ENCODE assay signal across 26 cellular contexts in the genomic region with DNA sequence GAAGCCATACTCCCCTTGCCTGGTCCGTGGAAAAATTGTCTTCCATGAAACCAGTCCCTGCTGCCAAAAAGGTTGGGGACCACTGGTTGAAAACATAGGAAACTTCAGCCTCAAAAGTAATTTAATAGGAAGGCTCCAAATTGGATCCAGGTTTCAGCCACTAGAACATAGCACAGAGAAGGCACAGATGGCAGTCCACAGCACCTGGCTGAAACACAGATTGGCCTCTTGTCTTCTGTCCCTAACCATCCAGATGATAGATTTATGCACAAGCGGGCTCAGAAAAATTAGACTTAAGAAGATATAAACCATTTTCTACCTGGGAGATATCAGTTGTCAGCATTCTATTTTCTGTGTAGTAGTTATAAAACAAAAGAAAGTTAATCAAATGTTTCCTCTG.
"Had no signal": no experiment of that assay in that cellular context is flagged by ENCODE, and none has a peak within 500 bp of the region (broad histone marks: within the 10 kb centered on the region; RNA-seq: fewer than 3 reads in every experiment).

No MANE protein-coding gene starts in this region.

- H3K4me3 ChIP-seq: stomach, suprapubic skin, testis, thoracic aorta, thyroid gland, tibial artery, tibial nerve, transverse colon, upper lobe of left lung, upper lobe of right lung, uterus, vagina had no signal

- H3K9me3 ChIP-seq: stomach, suprapubic skin, testis, thoracic aorta, thyroid gland, tibial artery, tibial nerve, transverse colon, upper lobe of left lung, upper lobe of right lung, uterus, vagina had no signal

- DNase-seq: stimulated activated CD4-positive, alpha-beta T cell treated with anti-CD3 and anti-CD28 coated beads, Interleukin-2, amount 100 ng/mL, for 48 hours; stimulated activated CD4-positive, alpha-beta T cell treated with anti-CD3 and anti-CD28 coated beads, Interleukin-4, amount 100 ng/mL, for 1 hour; stimulated activated CD4-positive, alpha-beta T cell treated with anti-CD3 and anti-CD28 coated beads, Interleukin-4, amount 100 ng/mL, for 24 hours; stimulated activated CD4-positive, alpha-beta T cell treated with anti-CD3 and anti-CD28 coated beads, Interleukin-4, amount 100 ng/mL, for 4 hours; stimulated activated CD8-positive, alpha-beta memory T cell treated with anti-CD3 and anti-CD28 coated beads, Interleukin-4, amount 100 ng/mL, for 48 hours; stimulated activated naive B cell treated with anti-CD40 and anti-IgM and Interleukin-4, amounts not matched to agents 10 μg/mL and 1 μg/mL and 100 μg/mL, for 72 hours; stimulated activated naive CD4-positive, alpha-beta T cell; stimulated activated naive CD4-positive, alpha-beta T cell treated with Interleukin-2 at 50 U/mL for 16 hours; stimulated activated naive CD8-positive, alpha-beta T cell treated with anti-CD3 and anti-CD28 coated beads, Interleukin-15, amount 100 ng/mL, for 72 hours; stimulated activated naive CD8-positive, alpha-beta T cell treated with anti-CD3 and anti-CD28 coated beads, Interleukin-15, Interleukin-2, amounts not matched to agents 100 U/mL and 50 U/mL, for 24 hours; stomach; substantia nigra; testis; thyroid gland; tibial artery; transverse colon; trophoblast cell; upper lobe of left lung; upper lobe of right lung; uterus had no signal

- H3K36me3 ChIP-seq: stomach, suprapubic skin, thoracic aorta, thyroid gland, tibial artery, tibial nerve, transverse colon, upper lobe of left lung, upper lobe of right lung, uterus, vagina had no signal

- ATAC-seq: stimulated activated effector memory CD8-positive, alpha-beta T cell treated with anti-CD3 and anti-CD28 coated beads, Interleukin-12 subunit alpha, Interleukin-12 subunit beta, amount 100 ng/mL, for 72 hours; stimulated activated memory B cell treated with anti-CD40 and anti-IgM and Interleukin-4, amounts not matched to agents 10 μg/mL and 1 μg/mL and 100 μg/mL, for 72 hours; stimulated activated naive B cell treated with anti-CD40 and anti-IgM and Interleukin-4, amounts not matched to agents 10 μg/mL and 1 μg/mL and 100 μg/mL, for 72 hours; stimulated activated naive CD8-positive, alpha-beta T cell treated with anti-CD3 and anti-CD28 coated beads, Interleukin-15, amount 100 ng/mL, for 72 hours; stimulated activated naive CD8-positive, alpha-beta T cell treated with anti-CD3 and anti-CD28 coated beads, Interleukin-15, Interleukin-2, amounts not matched to agents 100 U/mL and 50 U/mL, for 24 hours; upper lobe of right lung had no signal

- H3K27me3 ChIP-seq: stomach, suprapubic skin, testis, thyroid gland, tibial artery, tibial nerve, transverse colon, upper lobe of left lung, upper lobe of right lung, uterus, vagina had no signal

- H3K4me1 ChIP-seq: stomach, suprapubic skin, testis, thyroid gland, tibial artery, tibial nerve, transverse colon, upper lobe of left lung, upper lobe of right lung, uterus, vagina had no signal

- H3K27ac ChIP-seq: stomach, suprapubic skin, testis, thoracic aorta, thyroid gland, tibial artery, tibial nerve, transverse colon, upper lobe of left lung, upper lobe of right lung, uterus, vagina had no signal
